Comparison of ENCODE assay signal across 17 cellular contexts in genomic region chr4:174871407-174871806, GRCh38. TPM values are rescaled to one million over a fixed set of nuclear protein-coding genes. Genes with fewer than 3 reads are reported as not detected.
A peak's percentile ranks its signal among the peaks of the same experiment; 100 is the strongest.
DNase-seq lines count a peak whose midpoint lies in the region; ATAC-seq and TF ChIP-seq lines count a peak whose summit lies in the region.
"Had no signal": no experiment of that assay in that cellular context is flagged by ENCODE, and none has a peak within 500 bp of the region (broad histone marks: within the 10 kb centered on the region; RNA-seq: fewer than 3 reads in every experiment).

No MANE protein-coding gene starts in this region.

- no peaks in the 10 kb centered on the region for H4K20me1 ChIP-seq in PC-3 (ENCODE audit: low read length)

- peaks cover 2% of the 10 kb centered on the region for H3K36me3 Mint-ChIP-seq in IgD-negative memory B cell
- H3K36me3 Mint-ChIP-seq in activated T-helper 1 cell treated with anti-CD3 and anti-CD28 coated beads, Interleukin-12 subunit alpha, Interleukin-12 subunit beta, Interleukin-2, Interleukin-4 antibody, amounts not matched to agents 30 ng/mL and 10 ng/mL and 1 ng/mL, durations not matched to agents 14 hours and 24 hours and 36 hours (ENCODE audit: low read depth), result no peaks in the 10 kb centered on the region
- H3K36me3 Mint-ChIP-seq: CD4-positive, CD25-positive, alpha-beta regulatory T cell; CD8-positive, alpha-beta memory T cell had no signal

- H3K27ac ChIP-seq in PC-3 (ENCODE audit: low read length) (no peak overlapping the region), left lung (no peak overlapping the region), upper lobe of right lung (no peak overlapping the region)
- H3K27ac ChIP-seq: GM23248 had no signal

- no peak overlapping the region for H3K9ac ChIP-seq in PC-3 (ENCODE audit: low read length)
- H3K9ac ChIP-seq: GM23248 had no signal

- H3K27me3 ChIP-seq in PC-3 (ENCODE audit: low read length), result no peaks in the 10 kb centered on the region
- H3K27me3 ChIP-seq in left lung, result no peaks in the 10 kb centered on the region
- H3K27me3 ChIP-seq in upper lobe of right lung, result no peaks in the 10 kb centered on the region
- H3K27me3 ChIP-seq: BE2C had no signal

- ATAC-seq in PC-3, result no peak
- peak; percentile 75 for ATAC-seq in left lung
- ATAC-seq in upper lobe of right lung, result peak; percentile 48
- no peak for ATAC-seq in HG02759 (IDR thresholded peaks at IDR 0.05; ENCODE audit: unreplicated experiment)

- POLR2A ChIA-PET in PC-3 (lab: Charles Lee; ENCODE audit: unreplicated experiment), result no interaction called here

- DNase-seq in PC-3, result no peak
- DNase-seq in left lung, result no peak
- no peak for DNase-seq in upper lobe of right lung
- DNase-seq in head of caudate nucleus, result no peak
- DNase-seq in activated T-helper 1 cell treated with anti-CD3 and anti-CD28 coated beads, Interleukin-12 subunit alpha, Interleukin-12 subunit beta, Interleukin-2, Interleukin-4 antibody, amounts not matched to agents 30 ng/mL and 10 ng/mL and 1 ng/mL, durations not matched to agents 14 hours and 24 hours and 36 hours (ENCODE audit: low spot score), result no peak
- DNase-seq: ACHN; BE2C; C1 segment of cervical spinal cord; CD4-positive, CD25-positive, alpha-beta regulatory T cell; CD8-positive, alpha-beta memory T cell; COR-L47; GM23248 had no signal

- H3K36me3 ChIP-seq in PC-3 (ENCODE audit: low read depth, low read length), result no peaks in the 10 kb centered on the region
- H3K36me3 ChIP-seq in left lung, result no peaks in the 10 kb centered on the region
- H3K36me3 ChIP-seq in upper lobe of right lung, result no peaks in the 10 kb centered on the region
- H3K36me3 ChIP-seq: BE2C, HAP-1 had no signal

- H3K4me3 Mint-ChIP-seq in IgD-negative memory B cell, result peak overlapping the region in 3 of 4 donors; percentile 9 to 52 (median 47)
- H3K4me3 Mint-ChIP-seq in activated T-helper 1 cell treated with anti-CD3 and anti-CD28 coated beads, Interleukin-12 subunit alpha, Interleukin-12 subunit beta, Interleukin-2, Interleukin-4 antibody, amounts not matched to agents 30 ng/mL and 10 ng/mL and 1 ng/mL, durations not matched to agents 14 hours and 24 hours and 36 hours, result no peak overlapping the region
- H3K4me3 Mint-ChIP-seq: CD4-positive, CD25-positive, alpha-beta regulatory T cell; CD8-positive, alpha-beta memory T cell had no signal

- no peaks in the 10 kb centered on the region for H3K79me2 ChIP-seq in PC-3 (ENCODE audit: low read length)

- H3K9me2 ChIP-seq in PC-3 (replicated peaks; ENCODE audit: low read length), result no peaks in the 10 kb centered on the region

- 0 out of 2 replicates have a peak overlapping the region, but pooled peaks have one; percentile 30 for H3K4me2 ChIP-seq in PC-3 (ENCODE audit: low read length)

- H3K4me1 ChIP-seq in PC-3 (ENCODE audit: insufficient read depth, low read length) (peaks cover 20% of the 10 kb centered on the region), left lung (no peaks in the 10 kb centered on the region), upper lobe of right lung (no peaks in the 10 kb centered on the region)
- H3K4me1 ChIP-seq: BE2C, HAP-1 had no signal

- no peak overlapping the region for H2AFZ ChIP-seq in PC-3 (ENCODE audit: low read length)
- H2AFZ ChIP-seq: GM23248 had no signal

- peaks cover 14 to 18% (median 15%) of the 10 kb centered on the region in 3 donors for H3K4me1 Mint-ChIP-seq in IgD-negative memory B cell
- no peaks in the 10 kb centered on the region for H3K4me1 Mint-ChIP-seq in activated T-helper 1 cell treated with anti-CD3 and anti-CD28 coated beads, Interleukin-12 subunit alpha, Interleukin-12 subunit beta, Interleukin-2, Interleukin-4 antibody, amounts not matched to agents 30 ng/mL and 10 ng/mL and 1 ng/mL, durations not matched to agents 14 hours and 24 hours and 36 hours (ENCODE audit: low read depth)
- H3K4me1 Mint-ChIP-seq: CD4-positive, CD25-positive, alpha-beta regulatory T cell; CD8-positive, alpha-beta memory T cell had no signal

- BruUV-seq in PC-3 (replicated peaks; lab: Mats Ljungman, UMichigan), result no TSS peak

- H3K4me3 ChIP-seq in PC-3 (ENCODE audit: low read length), result no peak overlapping the region
- H3K4me3 ChIP-seq in left lung, result no peak overlapping the region
- H3K4me3 ChIP-seq in upper lobe of right lung, result no peak overlapping the region
- H3K4me3 ChIP-seq: GM23248, HAP-1 had no signal

- intact Hi-C loops in PC-3 (cut with micrococcal nuclease) (no loop called here), left lung (cut with DNase I) (no loop called here), upper lobe of right lung (cut with DNase I) (no loop called here), head of caudate nucleus (cut with DNase I) (no loop called here)
- intact Hi-C loops in activated T-helper 1 cell treated with anti-CD3 and anti-CD28 coated beads, Interleukin-12 subunit alpha, Interleukin-12 subunit beta, Interleukin-2, Interleukin-4 antibody, amounts not matched to agents 30 ng/mL and 10 ng/mL and 1 ng/mL, durations not matched to agents 14 hours and 24 hours and 36 hours (cut with micrococcal nuclease), result no loop called here

- H3F3A ChIP-seq in PC-3 (ENCODE audit: low read length, unreplicated experiment), result no peaks in the 10 kb centered on the region

- CTCF ChIA-PET in PC-3 (lab: Charles Lee), result no interaction called here

- no peaks in the 10 kb centered on the region for H3K27me3 Mint-ChIP-seq in IgD-negative memory B cell
- H3K27me3 Mint-ChIP-seq in activated T-helper 1 cell treated with anti-CD3 and anti-CD28 coated beads, Interleukin-12 subunit alpha, Interleukin-12 subunit beta, Interleukin-2, Interleukin-4 antibody, amounts not matched to agents 30 ng/mL and 10 ng/mL and 1 ng/mL, durations not matched to agents 14 hours and 24 hours and 36 hours (ENCODE audit: insufficient read depth), result no peaks in the 10 kb centered on the region
- H3K27me3 Mint-ChIP-seq: CD4-positive, CD25-positive, alpha-beta regulatory T cell; CD8-positive, alpha-beta memory T cell had no signal

- TF ChIP-seq CTCF in PC-3 (conservative IDR thresholded peaks at IDR 0.05; ENCODE audit: low read depth, low read length), result no peak
- TF ChIP-seq CTCF in left lung (IDR thresholded peaks at IDR 0.05), result no peak
- no peak for TF ChIP-seq CTCF in upper lobe of right lung (IDR thresholded peaks at IDR 0.05)

- no peak overlapping the region for H3K27ac Mint-ChIP-seq in IgD-negative memory B cell
- no peak overlapping the region for H3K27ac Mint-ChIP-seq in activated T-helper 1 cell treated with anti-CD3 and anti-CD28 coated beads, Interleukin-12 subunit alpha, Interleukin-12 subunit beta, Interleukin-2, Interleukin-4 antibody, amounts not matched to agents 30 ng/mL and 10 ng/mL and 1 ng/mL, durations not matched to agents 14 hours and 24 hours and 36 hours
- H3K27ac Mint-ChIP-seq: CD4-positive, CD25-positive, alpha-beta regulatory T cell; CD8-positive, alpha-beta memory T cell had no signal

- peaks cover 0 to 3% (median 0%) of the 10 kb centered on the region in 3 donors for H3K9me3 Mint-ChIP-seq in IgD-negative memory B cell
- no peaks in the 10 kb centered on the region for H3K9me3 Mint-ChIP-seq in activated T-helper 1 cell treated with anti-CD3 and anti-CD28 coated beads, Interleukin-12 subunit alpha, Interleukin-12 subunit beta, Interleukin-2, Interleukin-4 antibody, amounts not matched to agents 30 ng/mL and 10 ng/mL and 1 ng/mL, durations not matched to agents 14 hours and 24 hours and 36 hours

- H3K9me3 ChIP-seq in PC-3 (ENCODE audit: low read length) (no peaks in the 10 kb centered on the region), left lung (no peaks in the 10 kb centered on the region), upper lobe of right lung (no peaks in the 10 kb centered on the region)
- H3K9me3 ChIP-seq: BE2C, HAP-1 had no signal

RNA-seq across cellular contexts. Expression of gene GLRA3, which starts 42.4 kb away (rescaled TPM):
- polyA plus RNA-seq in IgD-negative memory B cell, result 0.98 TPM
- total RNA-seq in PC-3 (2014; rRNA removed) (not detected in 2 replicates), left lung (under 1 TPM in 1 of 2 donors, not detected in 1; 0.03 TPM), upper lobe of right lung (not detected)
- not detected in 2 replicates for total RNA-seq in activated T-helper 1 cell treated with anti-CD3 and anti-CD28 coated beads, Interleukin-12 subunit alpha, Interleukin-12 subunit beta, Interleukin-2, Interleukin-4 antibody, amounts not matched to agents 30 ng/mL and 10 ng/mL and 1 ng/mL, durations not matched to agents 14 hours and 24 hours and 36 hours
- total RNA-seq: CD4-positive, CD25-positive, alpha-beta regulatory T cell; CD8-positive, alpha-beta memory T cell; GM23248; H4; HT-29 had no signal
- polyA plus RNA-seq: CD4-positive, CD25-positive, alpha-beta regulatory T cell; CD8-positive, alpha-beta memory T cell; GM23248 had no signal

RNA-seq across cellular contexts. Expression of gene ADAM29, which starts 46.8 kb away (rescaled TPM):
- 0.59 TPM for polyA plus RNA-seq in IgD-negative memory B cell
- total RNA-seq in PC-3 (2014; rRNA removed) (not detected in 2 replicates), left lung (not detected), upper lobe of right lung (not detected)
- total RNA-seq in activated T-helper 1 cell treated with anti-CD3 and anti-CD28 coated beads, Interleukin-12 subunit alpha, Interleukin-12 subunit beta, Interleukin-2, Interleukin-4 antibody, amounts not matched to agents 30 ng/mL and 10 ng/mL and 1 ng/mL, durations not matched to agents 14 hours and 24 hours and 36 hours, result not detected in 2 replicates
- total RNA-seq: CD4-positive, CD25-positive, alpha-beta regulatory T cell; CD8-positive, alpha-beta memory T cell; GM23248; H4; HT-29 had no signal
- polyA plus RNA-seq: GM23248 had no signal

Comparison
In these comparisons a context has a peak if more than half of its experiments do, and no peak if none do; other contexts are left out.
1. ATAC-seq: peak in left lung (single experiment) and upper lobe of right lung (single experiment); none in PC-3 (single experiment) and HG02759 (single experiment).